Comparison of ENCODE assay signal across 12 cellular contexts in genomic region chr2:37645363-37645762, GRCh38. TPM values are rescaled to one million over a fixed set of nuclear protein-coding genes. Genes with fewer than 3 reads are reported as not detected.
DNase-seq lines count a peak whose midpoint lies in the region; ATAC-seq and TF ChIP-seq lines count a peak whose summit lies in the region.
"Had no signal": no experiment of that assay in that cellular context is flagged by ENCODE, and none has a peak within 500 bp of the region (broad histone marks: within the 10 kb centered on the region; RNA-seq: fewer than 3 reads in every experiment).

No MANE protein-coding gene starts in this region.

- no peaks in the 10 kb centered on the region for H3K9me2 ChIP-seq in OCI-LY7 (ENCODE audit: insufficient read depth, low read length)

- no peak overlapping the region for H3K4me3 ChIP-seq in OCI-LY7 (ENCODE audit: low read depth, low read length, poor library complexity, severe bottlenecking)

- TSS peak; percentile 32 for BruUV-seq in OCI-LY7 (replicated peaks; lab: Mats Ljungman, UMichigan)

- peaks cover 48% of the 10 kb centered on the region for H3K36me3 Mint-ChIP-seq in osteocyte (ENCODE audit: unreplicated experiment)

- ATAC-seq in HG02938 (IDR thresholded peaks at IDR 0.05; ENCODE audit: unreplicated experiment) (no peak), HG02981 (IDR thresholded peaks at IDR 0.05; ENCODE audit: unreplicated experiment) (no peak)
- ATAC-seq: HCT116 had no signal

- TF ChIP-seq CTCF in OCI-LY7 (conservative IDR thresholded peaks at IDR 0.05; ENCODE audit: low read length) (no peak), osteocyte (IDR thresholded peaks at IDR 0.05) (no peak)

- H2AFZ ChIP-seq in OCI-LY7 (ENCODE audit: low read length): no peak overlapping the region

- no peaks in the 10 kb centered on the region for H4K20me1 ChIP-seq in OCI-LY7 (ENCODE audit: insufficient read depth, low read length)

- H3K27ac Mint-ChIP-seq in osteocyte (ENCODE audit: unreplicated experiment): peak overlapping the region; percentile 60
- H3K27ac Mint-ChIP-seq: nephron had no signal

- no peaks in the 10 kb centered on the region for H3K9me3 Mint-ChIP-seq in osteocyte (ENCODE audit: unreplicated experiment)

- H3K4me1 Mint-ChIP-seq in osteocyte (ENCODE audit: unreplicated experiment): peaks cover 70% of the 10 kb centered on the region

- H3K9me3 ChIP-seq in OCI-LY7 (ENCODE audit: low read length): no peaks in the 10 kb centered on the region; the same call in 1 of the 2 replicates

- intact Hi-C loops in OCI-LY7 (cut with micrococcal nuclease; ENCODE audit: unreplicated experiment): no loop called here

- H3K36me3 ChIP-seq in OCI-LY7 (ENCODE audit: insufficient read depth, low read length): peaks cover 49% of the 10 kb centered on the region

- no peak overlapping the region for H3K4me3 Mint-ChIP-seq in osteocyte (ENCODE audit: unreplicated experiment)
- H3K4me3 Mint-ChIP-seq: nephron had no signal

- no peaks in the 10 kb centered on the region for H3K27me3 Mint-ChIP-seq in osteocyte (ENCODE audit: unreplicated experiment)

- CTCF ChIA-PET in OCI-LY7 (lab: Charles Lee; ENCODE audit: unreplicated experiment): interaction anchor here (1.3 kb wide), 1 partner anchor 9 kb away, joined by 9 read pairs; no protein-coding TSS in a partner anchor

- DNase-seq in SIG-M5 treated with dmso at 0.1 percent for 504 hours (lab: John Stamatoyannopoulos, UW; ENCODE audit: unreplicated experiment) (peak; percentile 44), SIG-M5 (lab: John Stamatoyannopoulos, UW) (no peak), OCI-LY7 (ENCODE audit: low spot score) (no peak), osteocyte (ENCODE audit: extremely low spot score, unreplicated experiment) (no peak), cerebellum (ENCODE audit: low spot score) (no peak)
- peak; percentile 37 for DNase-seq in central memory CD4-positive, alpha-beta T cell
- DNase-seq: 8988T had no signal

- no peak overlapping the region for H3K4me2 ChIP-seq in OCI-LY7 (ENCODE audit: low read length)

- no peak overlapping the region for H3K27ac ChIP-seq in OCI-LY7 (ENCODE audit: low read depth, low read length, poor library complexity, severe bottlenecking)

- peaks cover 33% of the 10 kb centered on the region for H3K4me1 ChIP-seq in OCI-LY7 (ENCODE audit: insufficient read depth, low read length, poor library complexity, severe bottlenecking)

- POLR2A ChIA-PET in OCI-LY7 (lab: Charles Lee): interaction anchor here (2.1 kb wide), 1 partner anchor 10 kb away, joined by 12 read pairs; no protein-coding TSS in a partner anchor

- H3K79me2 ChIP-seq in OCI-LY7 (ENCODE audit: insufficient read depth, low read depth, low read length): no peaks in the 10 kb centered on the region

RNA-seq across cellular contexts. Expression of gene CDC42EP3, which starts 26.1 kb away (rescaled TPM):
- total RNA-seq in OCI-LY7 (2014; rRNA removed; shearing (Covaris generic)): 5.7 and 7.2 TPM in 2 replicates
- total RNA-seq in OCI-LY7 (2022) (20.8 and 22.9 TPM in 2 replicates), osteocyte (40.9 and 46.2 TPM in 2 replicates), cerebellum (14.7 TPM)
- total RNA-seq: HepG2 had no signal

Comparison
In these comparisons a context has a peak if more than half of its experiments do, and no peak if none do; other contexts are left out.
1. DNase-seq: peak in SIG-M5 treated with dmso at 0.1 percent for 504 hours (single experiment) and central memory CD4-positive, alpha-beta T cell (single experiment); none in SIG-M5 (single experiment), OCI-LY7 (single experiment), osteocyte (single experiment) and cerebellum (single experiment).